ENCODE assay signal across 9 cellular contexts in the genomic region with DNA sequence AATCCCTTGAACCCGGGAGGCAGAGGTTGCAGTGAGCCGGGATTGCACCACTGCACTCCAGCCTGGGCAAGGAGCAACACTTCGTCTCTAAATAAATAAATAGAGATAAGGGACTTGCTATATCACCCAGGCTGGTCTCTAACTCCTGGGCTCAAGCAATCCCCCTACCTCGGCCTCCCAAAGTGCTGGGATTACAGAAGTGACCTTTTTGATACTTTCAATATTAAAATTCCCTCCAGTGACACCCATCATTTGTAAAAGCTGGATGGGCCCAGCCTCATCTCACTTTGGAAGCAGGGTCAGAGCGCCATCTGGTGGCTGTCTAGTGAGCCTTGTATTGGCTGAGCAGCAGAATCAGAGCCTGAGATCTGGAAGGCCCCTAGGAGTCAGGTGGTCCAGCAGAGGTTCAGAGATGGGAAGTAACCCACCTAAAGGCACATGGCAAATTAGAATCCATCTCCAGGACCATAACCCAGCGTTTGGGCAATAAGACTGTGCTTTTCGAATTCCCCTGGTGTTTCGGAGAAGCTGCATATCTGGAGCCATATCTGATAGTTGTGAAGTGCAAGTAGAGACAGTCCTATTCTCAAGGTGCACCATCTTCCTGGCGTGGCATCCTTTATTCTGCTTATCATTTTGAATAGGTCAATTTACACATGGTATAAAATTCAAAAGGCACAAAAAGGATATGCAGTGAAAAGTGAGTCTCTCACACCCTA. TPM values are rescaled to one million over a fixed set of nuclear protein-coding genes. Genes with fewer than 3 reads are reported as not detected.
DNase-seq lines count a peak whose midpoint lies in the region; ATAC-seq and TF ChIP-seq lines count a peak whose summit lies in the region.
"Had no signal": no experiment of that assay in that cellular context is flagged by ENCODE, and none has a peak within 500 bp of the region (broad histone marks: within the 10 kb centered on the region; RNA-seq: fewer than 3 reads in every experiment).

No MANE protein-coding gene starts in this region.

- H3K4me1 Mint-ChIP-seq in endodermal cell = peaks cover 6% of the 10 kb centered on the region

- no peak for ATAC-seq in HG03039 (IDR thresholded peaks at IDR 0.05; ENCODE audit: unreplicated experiment)

- no peak overlapping the region for H3K9ac ChIP-seq in endodermal cell (ENCODE audit: extremely low read depth, low read length, poor library complexity, severe bottlenecking)

- no peak overlapping the region for H3K27ac Mint-ChIP-seq in endodermal cell
- H3K27ac Mint-ChIP-seq: activated naive CD4-positive, alpha-beta T cell treated with anti-CD3 and anti-CD28 coated beads, Interleukin-2, amount 50 U/mL, for 24 hours had no signal

- H3K36me3 Mint-ChIP-seq in endodermal cell (ENCODE audit: low read depth) = no peaks in the 10 kb centered on the region
- H3K36me3 Mint-ChIP-seq: activated naive CD4-positive, alpha-beta T cell treated with anti-CD3 and anti-CD28 coated beads, Interleukin-2, amount 50 U/mL, for 24 hours had no signal

- TF ChIP-seq CTCF in endodermal cell (conservative IDR thresholded peaks at IDR 0.05) = peak; percentile 99

- H3K27ac ChIP-seq in endodermal cell (ENCODE audit: low read depth, low read length) = no peak overlapping the region

- no peaks in the 10 kb centered on the region for H3K9me3 ChIP-seq in endodermal cell (ENCODE audit: control insufficient read depth, low read length)

- H3K27me3 ChIP-seq in endodermal cell (ENCODE audit: control insufficient read depth, insufficient read depth, low read length, poor library complexity, severe bottlenecking) = no peaks in the 10 kb centered on the region

- peaks cover 3% of the 10 kb centered on the region for H3K27me3 Mint-ChIP-seq in endodermal cell (ENCODE audit: insufficient read depth)
- H3K27me3 Mint-ChIP-seq: activated naive CD4-positive, alpha-beta T cell treated with anti-CD3 and anti-CD28 coated beads, Interleukin-2, amount 50 U/mL, for 24 hours had no signal

- H3K4me3 Mint-ChIP-seq in endodermal cell = no peak overlapping the region
- H3K4me3 Mint-ChIP-seq: activated naive CD4-positive, alpha-beta T cell treated with anti-CD3 and anti-CD28 coated beads, Interleukin-2, amount 50 U/mL, for 24 hours had no signal

- peak; percentile 64 for DNase-seq in DMS114 treated with DMSO at 0.1 percent for 48 hours (lab: John Stamatoyannopoulos, UW; ENCODE audit: unreplicated experiment)
- DNase-seq in HPDE6-E6E7 (ENCODE audit: extremely low spot score) = peak; percentile 76
- peak; percentile 54 for DNase-seq in NCI-H774 (lab: John Stamatoyannopoulos, UW)
- DNase-seq in activated CD8-positive, alpha-beta memory T cell treated with anti-CD3 and anti-CD28 coated beads for 4 hours (ENCODE audit: low read depth in 2 of 2) = peak; percentile 52 to 58
- peak; percentile 96 for DNase-seq in endodermal cell
- peak; percentile 92 for DNase-seq in midbrain (lab: John Stamatoyannopoulos, UW)
- peak; percentile 64 for DNase-seq in stimulated activated CD8-positive, alpha-beta memory T cell treated with anti-CD3 and anti-CD28 coated beads, Interleukin-4, amount 100 ng/mL, for 1 hour (ENCODE audit: low read depth in 2 of 2, low spot score in 1 of 2)

- H3K9me3 Mint-ChIP-seq in endodermal cell = no peaks in the 10 kb centered on the region
- H3K9me3 Mint-ChIP-seq: activated naive CD4-positive, alpha-beta T cell treated with anti-CD3 and anti-CD28 coated beads, Interleukin-2, amount 50 U/mL, for 24 hours had no signal

- H3K4me3 ChIP-seq in endodermal cell (ENCODE audit: low read length) = no peak overlapping the region

- no peaks in the 10 kb centered on the region for H3K36me3 ChIP-seq in endodermal cell (ENCODE audit: control insufficient read depth, insufficient read depth, low read length)

- WGBS in endodermal cell (ENCODE audit: insufficient coverage in 1 of 2, insufficient read length in 1 of 2), 2 experiments = 46 to 72% methylated on average over 7 to 9 of the region's 9 CpGs

- no peaks in the 10 kb centered on the region for H3K4me1 ChIP-seq in endodermal cell (ENCODE audit: control insufficient read depth, insufficient read depth, low read length)

RNA-seq across cellular contexts. Expression of a gene that starts 18.3 kb away (rescaled TPM):
- 10 to 100 TPM; 23.3 to 24.8 TPM for total RNA-seq in endodermal cell
- polyA plus RNA-seq in endodermal cell (2013, experiment 1 of 2) = 13.4 TPM
- polyA plus RNA-seq in endodermal cell (2013, experiment 2 of 2) = 12.8 TPM

RNA-seq across cellular contexts. Expression of a gene that starts 40.1 kb away (rescaled TPM):
- 10 to 100 TPM; 21.5 to 38.3 TPM for total RNA-seq in endodermal cell
- 38.5 TPM for polyA plus RNA-seq in endodermal cell (2013, experiment 1 of 2)
- 41.6 TPM for polyA plus RNA-seq in endodermal cell (2013, experiment 2 of 2)

RNA-seq across cellular contexts. Expression of a gene that starts 53.2 kb away (rescaled TPM):
- total RNA-seq in endodermal cell = not detected
- polyA plus RNA-seq in endodermal cell (2013, experiment 1 of 2) = 1.9 TPM
- polyA plus RNA-seq in endodermal cell (2013, experiment 2 of 2) = 1.7 TPM
